1 cellular context compared by ENCODE assay signal in genomic region chr19:48470856-48471255, GRCh38.
TF ChIP-seq lines count a peak whose summit lies in the region.

No MANE protein-coding gene starts in this region.

TF ChIP-seq in IMR-90, 13 proteins besides CTCF, POLR2A, EP300 and RAD21:
- TF ChIP-seq USF2 (IDR thresholded peaks at IDR 0.05; ENCODE audit: low read depth, low read length) (no peak), NFE2L2 (IDR thresholded peaks at IDR 0.05; ENCODE audit: low read depth, low read length) (no peak), ELK1 (IDR thresholded peaks at IDR 0.05; ENCODE audit: borderline replicate concordance, low read depth, low read length) (no peak), CEBPB (IDR thresholded peaks at IDR 0.05; ENCODE audit: low read depth, low read length) (no peak), BHLHE40 (IDR thresholded peaks at IDR 0.05; ENCODE audit: low read depth, low read length) (no peak), MAZ (IDR thresholded peaks at IDR 0.05; ENCODE audit: borderline replicate concordance, low read depth, low read length) (no peak), CHD1 (IDR thresholded peaks at IDR 0.05; ENCODE audit: low read depth, low read length) (no peak), RCOR1 (IDR thresholded peaks at IDR 0.05; ENCODE audit: insufficient replicate concordance, low read length) (no peak), SMC3 (IDR thresholded peaks at IDR 0.05; ENCODE audit: low read depth, low read length) (no peak), MXI1 (IDR thresholded peaks at IDR 0.05; ENCODE audit: borderline replicate concordance, low read depth, low read length) (no peak), FOS (IDR thresholded peaks at IDR 0.05; ENCODE audit: low read depth, low read length) (no peak), MAFK (IDR thresholded peaks at IDR 0.05; ENCODE audit: low read depth, low read length) (no peak), RFX5 (IDR thresholded peaks at IDR 0.05; ENCODE audit: low read depth, low read length) (no peak)
TF ChIP-seq in IMR-90: peak in this region for 0.
